8 cellular contexts compared by ENCODE assay signal in the genomic region with DNA sequence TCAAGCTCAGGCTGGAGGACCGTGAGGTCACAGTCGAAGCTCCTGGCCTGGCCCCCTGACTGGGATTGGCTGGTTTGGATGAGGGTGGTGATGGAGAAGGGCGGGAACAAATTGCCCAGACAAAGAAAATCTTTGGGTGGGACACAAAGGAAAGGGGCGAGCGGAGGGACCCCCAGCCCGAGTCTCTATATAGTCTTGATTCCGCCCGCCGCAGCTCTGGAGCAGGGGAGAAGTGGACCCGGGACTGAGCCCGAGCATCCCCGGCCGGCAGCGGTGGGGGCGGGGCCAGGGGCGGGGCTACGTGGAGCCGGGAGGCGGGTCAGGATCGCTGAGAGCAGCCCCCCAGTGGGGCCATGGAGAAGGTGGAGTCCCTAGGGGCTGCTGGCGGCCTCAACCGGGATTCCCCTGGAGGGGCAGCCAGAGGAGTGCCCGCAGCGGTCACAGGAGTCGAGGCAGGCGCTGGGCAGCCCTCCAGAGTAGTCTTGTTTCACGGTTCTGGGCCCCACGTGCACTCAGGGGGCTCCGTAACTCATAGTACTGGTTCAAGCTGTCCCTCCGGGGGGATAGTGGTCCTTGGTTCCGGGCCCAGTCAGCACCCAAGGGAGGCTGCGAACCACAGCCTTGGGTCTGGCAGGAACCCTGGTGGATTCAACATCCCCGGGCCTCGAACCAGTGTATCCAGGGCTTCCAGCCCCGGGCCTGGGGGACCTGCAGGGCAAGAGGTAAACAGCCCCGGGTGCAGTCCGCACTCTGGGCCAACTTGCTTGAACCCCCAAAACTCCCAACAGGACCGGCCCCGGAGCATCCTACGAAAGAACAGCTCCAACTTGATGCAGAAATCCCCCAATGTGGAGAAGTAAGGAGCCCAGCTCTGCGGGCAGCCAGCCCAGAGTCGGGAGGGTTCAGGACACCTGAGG. TPM values are rescaled to one million over a fixed set of nuclear protein-coding genes. Genes with fewer than 3 reads are reported as not detected.
DNase-seq lines count a peak whose midpoint lies in the region; ATAC-seq and TF ChIP-seq lines count a peak whose summit lies in the region.

No MANE protein-coding gene starts in this region.

- H3K27me3 ChIP-seq in mononuclear cell (ENCODE audit: insufficient read depth, low read length), result no peaks in the 10 kb centered on the region

- peaks cover 56% of the 10 kb centered on the region for H3K4me1 ChIP-seq in mononuclear cell (ENCODE audit: insufficient read depth, low read length)

- peak; percentile 50 for ATAC-seq in GM19025 (IDR thresholded peaks at IDR 0.05; ENCODE audit: low read depth, unreplicated experiment)
- peak; percentile 34 for ATAC-seq in HG03196 (IDR thresholded peaks at IDR 0.05; ENCODE audit: unreplicated experiment)

- no peak for TF ChIP-seq CTCF in AG09309 (IDR thresholded peaks at IDR 0.05; ENCODE audit: control insufficient read depth, insufficient read depth, low read depth, low read length, missing control alignments)

- DNase-seq in AG09309 (ENCODE audit: low read depth) (no peak), NCI-H82 (lab: John Stamatoyannopoulos, UW) (peak; percentile 94), epidermal melanocyte (ENCODE audit: insufficient read length, low spot score) (peak; percentile 92)
- peak; percentile 91 for DNase-seq in activated CD8-positive, alpha-beta memory T cell treated with anti-CD3 and anti-CD28 coated beads, Interleukin-2, amount 50 U/mL, for 48 hours
- DNase-seq in stimulated activated CD8-positive, alpha-beta memory T cell treated with anti-CD3 and anti-CD28 coated beads, Interleukin-4, amount 100 ng/mL, for 1 hour (ENCODE audit: low read depth in 2 of 2, low spot score in 1 of 2), result peak; percentile 52 to 54

- H3K4me3 ChIP-seq in AG09309 (ENCODE audit: control insufficient read depth, low read depth, low read length) (peak overlapping the region; percentile 88), mononuclear cell (ENCODE audit: low read length) (peak overlapping the region; percentile 84)

- H3K9me3 ChIP-seq in mononuclear cell (ENCODE audit: low read depth, low read length), result no peaks in the 10 kb centered on the region

RNA-seq across cellular contexts. Expression of a gene that starts 1.2 kb away (rescaled TPM):
- total RNA-seq in mononuclear cell, result 4.8 TPM

RNA-seq across cellular contexts. Expression of a gene that starts 6.0 kb away (rescaled TPM):
- total RNA-seq in mononuclear cell, result 107 TPM

RNA-seq across cellular contexts. Expression of a gene that starts 15.2 kb away (rescaled TPM):
- 65.9 TPM for total RNA-seq in mononuclear cell

RNA-seq across cellular contexts. Expression of a gene that starts 21.6 kb away (rescaled TPM):
- 0.73 TPM for total RNA-seq in mononuclear cell

RNA-seq across cellular contexts. Expression of a gene that starts 22.9 kb away (rescaled TPM):
- total RNA-seq in mononuclear cell, result 340 TPM
